ENCODE assay signal across 28 cellular contexts in the genomic region with DNA sequence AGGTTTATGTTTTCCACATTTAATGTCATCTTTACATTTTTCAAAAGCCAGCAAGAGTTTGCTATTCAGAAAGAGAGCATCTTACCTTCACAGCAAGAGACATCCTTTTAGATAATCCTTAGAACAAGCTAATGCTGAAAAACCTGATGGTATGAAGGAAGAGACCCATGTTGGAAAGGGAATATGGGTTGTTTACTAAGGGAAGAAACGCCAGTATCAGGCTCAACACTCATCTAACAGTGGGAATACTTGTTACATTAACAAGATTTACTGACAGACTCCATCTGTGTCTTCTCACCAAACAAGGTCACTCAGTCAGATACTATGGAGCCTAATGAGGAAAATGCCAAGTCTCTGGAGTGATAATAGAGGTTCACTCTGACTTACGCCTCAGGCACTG.
"Had no signal": no experiment of that assay in that cellular context is flagged by ENCODE, and none has a peak within 500 bp of the region (broad histone marks: within the 10 kb centered on the region; RNA-seq: fewer than 3 reads in every experiment).

No MANE protein-coding gene starts in this region.

- ATAC-seq: activated T-helper 17 cell treated with anti-CD3 and anti-CD28 coated beads, Interleukin-2, amount 50 U/mL, for 72 hours; PC-3; T-cell had no signal

- DNase-seq: activated B cell treated with CpG ODN at 0.5 μM for 24 hours; activated CD4-positive, alpha-beta T cell treated with anti-CD3 and anti-CD28 coated beads for 1 hour; activated CD4-positive, alpha-beta T cell treated with anti-CD3 and anti-CD28 coated beads, Interleukin-2, amount 10 ng/mL, durations not matched to agents 24 days and 14 days; activated CD4-positive, alpha-beta T cell treated with anti-CD3 and anti-CD28 coated beads, Interleukin-2, amount 50 U/mL, for 48 hours; activated CD8-positive, alpha-beta memory T cell treated with anti-CD3 and anti-CD28 coated beads for 24 hours; activated gamma-delta T cell; activated naive CD4-positive, alpha-beta T cell treated with anti-CD3 and anti-CD28 coated beads for 36 hours; activated T-cell treated with anti-CD3 and anti-CD28 coated beads, Interleukin-2, amount 50 U/mL, for 48 hours; amygdala; colonic mucosa; MV-4-11; NCI-H1105; NCI-H1436; NCI-H1694 treated with DMSO at 0.1 percent for 48 hours; NCI-H2081; NCI-H2227 treated with DMSO at 0.1 percent for 48 hours; NCI-H446 treated with DMSO at 0.1 percent for 48 hours; NCI-H526; NCI-H774; PC-3; SIG-M5; T-cell; T-helper 2 cell; T1000 had no signal

- FAIRE-seq: astrocyte, RCC 7860, TTC549 had no signal
